Comparison of ENCODE assay signal across 21 cellular contexts in genomic region chr14:33962016-33962415, GRCh38. TPM values are rescaled to one million over a fixed set of nuclear protein-coding genes. Genes with fewer than 3 reads are reported as not detected.
DNase-seq lines count a peak whose midpoint lies in the region; TF ChIP-seq lines count a peak whose summit lies in the region.
"Had no signal": no experiment of that assay in that cellular context is flagged by ENCODE, and none has a peak within 500 bp of the region (broad histone marks: within the 10 kb centered on the region; RNA-seq: fewer than 3 reads in every experiment).

No MANE protein-coding gene starts in this region.

- peak; percentile 53 for DNase-seq in NCI-H446 treated with DMSO at 0.1 percent for 48 hours (lab: John Stamatoyannopoulos, UW)
- DNase-seq in dorsolateral prefrontal cortex: peak in 2 of 10 donors; percentile 43 to 51
- DNase-seq in medulla oblongata (ENCODE audit: extremely low spot score): peak; percentile 77
- peak; percentile 83 for DNase-seq in superior temporal gyrus (ENCODE audit: extremely low spot score)
- no peak for DNase-seq in NCI-H2171 (lab: John Stamatoyannopoulos, UW)
- DNase-seq in mucosa of gallbladder (ENCODE audit: low spot score): no peak
- DNase-seq in cerebellar cortex (ENCODE audit: low spot score): no peak
- no peak for DNase-seq in activated CD4-positive, alpha-beta T cell treated with anti-CD3 and anti-CD28 coated beads, Interleukin-2, amount 50 U/mL, for 1 hour
- DNase-seq: CD4-positive, alpha-beta memory T cell; DMS153; Kasumi-1; NCI-H1417 treated with DMSO at 0.1 percent for 48 hours; NCI-H187 treated with DMSO at 0.1 percent for 48 hours; NCI-H2107; NCI-H2227 treated with DMSO at 0.1 percent for 48 hours; NCI-H510A treated with DMSO at 0.1 percent for 48 hours; NCI-H748 treated with DMSO at 0.1 percent for 48 hours; SHP77 treated with DMSO at 0.1 percent for 48 hours had no signal

- peaks cover 0 to 18% (median 0%) of the 10 kb centered on the region in 45 donors for H3K27me3 ChIP-seq in dorsolateral prefrontal cortex
- H3K27me3 ChIP-seq: BLaER1 treated with 17β-estradiol and CSF1 and Interleukin-3, amounts not matched to agents 10 nM and 100 nM had no signal

- TF ChIP-seq CTCF in dorsolateral prefrontal cortex (IDR thresholded peaks at IDR 0.05 in 54 of 56, conservative IDR thresholded peaks at IDR 0.05 in 2 of 56; ENCODE audit: low read depth in 1 of 56, partially characterized antibody in 56 of 56): peak in 1 of 56 donors; percentile 18

- intact Hi-C loops in dorsolateral prefrontal cortex (cut with DNase I): no loop called here

- peak overlapping the region in 56 of 59 donors; percentile 21 to 94 (median 82) for H3K27ac ChIP-seq in dorsolateral prefrontal cortex
- H3K27ac ChIP-seq: BLaER1 treated with 17β-estradiol and CSF1 and Interleukin-3, amounts not matched to agents 10 nM and 100 nM; RWPE1; SK-N-MC had no signal

- no peak overlapping the region for H3K4me3 ChIP-seq in dorsolateral prefrontal cortex
- H3K4me3 ChIP-seq: BLaER1 treated with 17β-estradiol and CSF1 and Interleukin-3, amounts not matched to agents 10 nM and 100 nM; SK-N-MC had no signal

RNA-seq across cellular contexts. Expression of gene EGLN3, which starts 11.1 kb away (rescaled TPM):
- total RNA-seq in dorsolateral prefrontal cortex (10 to 100 TPM; 20.5 to 69.6 (median 37.7) TPM), mucosa of gallbladder (51.5 TPM)

Comparison
In these comparisons a context has a peak if more than half of its experiments do, and no peak if none do; other contexts are left out.
1. DNase-seq: peak in NCI-H446 treated with DMSO at 0.1 percent for 48 hours (single experiment), medulla oblongata (single experiment) and superior temporal gyrus (single experiment); none in NCI-H2171 (single experiment), mucosa of gallbladder (single experiment), cerebellar cortex (single experiment) and activated CD4-positive, alpha-beta T cell treated with anti-CD3 and anti-CD28 coated beads, Interleukin-2, amount 50 U/mL, for 1 hour (single experiment).